ENCODE assay signal across 29 cellular contexts in the genomic region with DNA sequence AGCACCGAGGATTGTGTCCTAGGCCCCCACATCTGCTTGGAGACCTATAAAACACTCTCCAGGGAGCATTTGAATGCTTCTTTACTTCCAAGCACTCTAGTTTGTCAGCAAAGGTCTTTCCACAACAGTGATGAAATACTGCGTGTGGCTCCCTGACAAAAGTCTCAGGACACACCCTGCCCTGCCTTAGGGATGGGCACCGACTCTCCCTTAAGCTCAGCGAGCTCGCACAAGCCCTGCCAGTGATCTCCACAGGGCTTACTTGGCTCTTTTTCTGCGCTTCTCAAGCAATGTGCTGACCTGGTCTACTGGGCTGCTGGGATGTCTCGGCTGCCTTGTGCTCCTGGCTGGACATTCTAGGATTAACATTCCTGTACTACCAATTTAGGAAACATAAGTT.
DNase-seq lines count a peak whose midpoint lies in the region; ATAC-seq and TF ChIP-seq lines count a peak whose summit lies in the region.
"Had no signal": no experiment of that assay in that cellular context is flagged by ENCODE, and none has a peak within 500 bp of the region (broad histone marks: within the 10 kb centered on the region; RNA-seq: fewer than 3 reads in every experiment).

No MANE protein-coding gene starts in this region.

- H3K36me3 Mint-ChIP-seq in MCF 10A (ENCODE audit: insufficient read depth, unreplicated experiment), result no peaks in the 10 kb centered on the region
- H3K36me3 Mint-ChIP-seq: activated CD4-positive, alpha-beta memory T cell treated with anti-CD3 and anti-CD28 coated beads for 36 hours; immature natural killer cell; stimulated activated memory B cell treated with anti-CD40 and anti-IgM and Interleukin-4, amounts not matched to agents 10 μg/mL and 1 μg/mL and 100 μg/mL, for 72 hours had no signal

- intact Hi-C loops in MCF 10A (cut with micrococcal nuclease), result loop anchor here (10.0 kb wide), 1 partner anchor 1012 kb away; no protein-coding TSS in a partner anchor
- intact Hi-C loops in breast epithelium (cut with DNase I; ENCODE audit: low total_unique reads), result no loop called here
- intact Hi-C loops in psoas muscle (cut with DNase I), result loop anchor here (10.0 kb wide), 2 partner anchors 642 to 832 kb away; a partner anchor contains a TSS
- intact Hi-C loops in left cardiac atrium (cut with DNase I), result loop anchor here in 1 of 2 donors (10.0 kb wide), 2 partner anchors 642 to 832 kb away; a partner anchor contains a TSS

- no peak overlapping the region for H3K4me3 Mint-ChIP-seq in MCF 10A (ENCODE audit: unreplicated experiment)
- H3K4me3 Mint-ChIP-seq: activated CD4-positive, alpha-beta memory T cell treated with anti-CD3 and anti-CD28 coated beads for 36 hours; activated T-cell treated with anti-CD3 and anti-CD28 coated beads, Interleukin-2, amount 50 U/mL, for 72 hours; CD4-positive, alpha-beta T cell; immature natural killer cell; stimulated activated memory B cell treated with anti-CD40 and anti-IgM and Interleukin-4, amounts not matched to agents 10 μg/mL and 1 μg/mL and 100 μg/mL, for 72 hours; T-helper 2 cell treated with Interferon-gamma antibody and Interleukin-4, amounts not matched to agents 5 μg/mL and 100 μg/mL, for 36 hours had no signal

- H3K4me3 ChIP-seq in breast epithelium (no peak overlapping the region), psoas muscle (no peak overlapping the region)
- H3K4me3 ChIP-seq: left lung, PC-9, upper lobe of left lung had no signal

- H3K27ac ChIP-seq in breast epithelium, result no peak overlapping the region
- H3K27ac ChIP-seq in psoas muscle, result no peak overlapping the region
- H3K27ac ChIP-seq: left lung, PC-9, upper lobe of left lung had no signal

- CTCF ChIA-PET in MCF 10A (lab: Yijun Ruan, JAX), result interaction anchor here (0.6 to 2.1 kb wide), 6 partner anchors 87 to 764 kb away, joined by 3 to 27 read pairs (median 4); no protein-coding TSS in a partner anchor

- POLR2A ChIA-PET in MCF 10A (lab: Yijun Ruan, JAX), result interaction anchor here (0.7 to 1.8 kb wide), 5 partner anchors 84 to 1232 kb away, joined by 3 to 7 read pairs (median 3); a partner anchor contains a TSS

- no peaks in the 10 kb centered on the region for H3K27me3 ChIP-seq in breast epithelium
- H3K27me3 ChIP-seq in psoas muscle (ENCODE audit: insufficient read depth in 3 of 3, low read length in 2 of 3), result no peaks in the 10 kb centered on the region
- H3K27me3 ChIP-seq: upper lobe of left lung had no signal

- no peaks in the 10 kb centered on the region for H3K36me3 ChIP-seq in breast epithelium
- H3K36me3 ChIP-seq in psoas muscle (ENCODE audit: insufficient read depth in 1 of 2, low read depth in 1 of 2), result no peaks in the 10 kb centered on the region
- H3K36me3 ChIP-seq: left lung, upper lobe of left lung had no signal

- no peaks in the 10 kb centered on the region for H3K27me3 Mint-ChIP-seq in MCF 10A (ENCODE audit: insufficient read depth, unreplicated experiment)

- H3K4me1 ChIP-seq in breast epithelium (no peaks in the 10 kb centered on the region), psoas muscle (peaks cover 8% of the 10 kb centered on the region)

- peak overlapping the region; percentile 80 for H3K27ac Mint-ChIP-seq in MCF 10A (ENCODE audit: low read depth, unreplicated experiment)
- H3K27ac Mint-ChIP-seq: activated CD4-positive, alpha-beta memory T cell treated with anti-CD3 and anti-CD28 coated beads for 36 hours; activated T-cell treated with anti-CD3 and anti-CD28 coated beads, Interleukin-2, amount 50 U/mL, for 72 hours; immature natural killer cell; progenitor cell of endocrine pancreas; stimulated activated memory B cell treated with anti-CD40 and anti-IgM and Interleukin-4, amounts not matched to agents 10 μg/mL and 1 μg/mL and 100 μg/mL, for 72 hours had no signal

- peak; percentile 93 for ATAC-seq in esophagus mucosa
- peak in 3 of 4 donors; percentile 75 to 97 (median 94) for ATAC-seq in psoas muscle
- ATAC-seq in left cardiac atrium, result no peak
- ATAC-seq: activated T-cell treated with anti-CD3 and anti-CD28 coated beads, Interleukin-2, amount 50 U/mL, for 72 hours; left lung; stimulated activated memory B cell treated with anti-CD40 and anti-IgM and Interleukin-4, amounts not matched to agents 10 μg/mL and 1 μg/mL and 100 μg/mL, for 72 hours had no signal

- 20 to 40% (median 23%) methylated on average over 7 of the region's 7 CpGs for WGBS in psoas muscle, 3 donors

- H3K4me1 Mint-ChIP-seq in MCF 10A (ENCODE audit: insufficient read depth, unreplicated experiment), result peaks cover 22% of the 10 kb centered on the region
- H3K4me1 Mint-ChIP-seq: immature natural killer cell; stimulated activated memory B cell treated with anti-CD40 and anti-IgM and Interleukin-4, amounts not matched to agents 10 μg/mL and 1 μg/mL and 100 μg/mL, for 72 hours had no signal

- TF ChIP-seq CTCF in MCF 10A (IDR thresholded peaks at IDR 0.05; ENCODE audit: unreplicated experiment) (no peak), breast epithelium (IDR thresholded peaks at IDR 0.05) (no peak), psoas muscle (IDR thresholded peaks at IDR 0.05) (no peak)

- no peak for TF ChIP-seq POLR2A in breast epithelium (IDR thresholded peaks at IDR 0.05)

- BruUV-seq in MCF 10A (replicated peaks; lab: Mats Ljungman, UMichigan), result no TSS peak

- DNase-seq in MCF 10A (ENCODE audit: unreplicated experiment), result peak; percentile 63
- DNase-seq in breast epithelium (ENCODE audit: low spot score in 2 of 2), result no peak
- peak in 1 of 2 donors; percentile 63 for DNase-seq in psoas muscle
- no peak for DNase-seq in GM19240 (ENCODE audit: insufficient read length, low spot score)
- no peak for DNase-seq in stimulated activated CD4-positive, alpha-beta T cell treated with anti-CD3 and anti-CD28 coated beads, Interleukin-2, amount 100 ng/mL, for 24 hours
- no peak for DNase-seq in left cardiac atrium
- DNase-seq in NOMO-1 treated with dmso at 0.1 percent for 144 hours (lab: John Stamatoyannopoulos, UW; ENCODE audit: unreplicated experiment), result no peak
- DNase-seq: activated CD4-positive, alpha-beta memory T cell treated with anti-CD3 and anti-CD28 coated beads for 36 hours; activated CD4-positive, alpha-beta T cell treated with anti-CD3 and anti-CD28 coated beads for 1 hour; activated naive CD4-positive, alpha-beta T cell; activated T-cell treated with anti-CD3 and anti-CD28 coated beads, Interleukin-2, amount 50 U/mL, for 72 hours; AML-193; CD4-positive, alpha-beta T cell; cerebellar nuclear complex; GOT3; immature natural killer cell; left lung; mesenchymal stem cell; NCI-H1105 treated with DMSO at 0.1 percent for 48 hours; NCI-H2029; NCI-H69; PC-9; SHP77 treated with DMSO at 0.1 percent for 48 hours; substantia nigra; upper lobe of left lung had no signal

- H3K9me3 ChIP-seq in breast epithelium, result no peaks in the 10 kb centered on the region
- H3K9me3 ChIP-seq in psoas muscle, result no peaks in the 10 kb centered on the region
- H3K9me3 ChIP-seq: left lung, upper lobe of left lung had no signal

- H3K9me3 Mint-ChIP-seq in MCF 10A (ENCODE audit: unreplicated experiment), result no peaks in the 10 kb centered on the region
- H3K9me3 Mint-ChIP-seq: activated CD4-positive, alpha-beta memory T cell treated with anti-CD3 and anti-CD28 coated beads for 36 hours; activated T-cell treated with anti-CD3 and anti-CD28 coated beads, Interleukin-2, amount 50 U/mL, for 72 hours; CD4-positive, alpha-beta T cell; immature natural killer cell; stimulated activated memory B cell treated with anti-CD40 and anti-IgM and Interleukin-4, amounts not matched to agents 10 μg/mL and 1 μg/mL and 100 μg/mL, for 72 hours; T-helper 2 cell treated with Interferon-gamma antibody and Interleukin-4, amounts not matched to agents 5 μg/mL and 100 μg/mL, for 36 hours had no signal

Comparison
In these comparisons a context has a peak if more than half of its experiments do, and no peak if none do; other contexts are left out.
1. ATAC-seq: peak in esophagus mucosa (single experiment) and psoas muscle (3 of 4); none in left cardiac atrium (0 of 2).